Comparison of ENCODE assay signal across 7 cellular contexts in genomic region chr13:113393226-113393571, GRCh38. TPM values are rescaled to one million over a fixed set of nuclear protein-coding genes. Genes with fewer than 3 reads are reported as not detected.
DNase-seq lines count a peak whose midpoint lies in the region; ATAC-seq and TF ChIP-seq lines count a peak whose summit lies in the region.

No MANE protein-coding gene starts in this region.

- CTCF ChIA-PET in activated B cell treated with CpG ODN at 0.5 μM for 24 hours (lab: Charles Lee), result no interaction called here

- H3K9me3 Mint-ChIP-seq in HFFc6 (peaks cover 4% of the 10 kb centered on the region; the same call in 1 of the 2 replicates), activated B cell treated with CpG ODN at 0.5 μM for 24 hours (peaks cover 2% of the 10 kb centered on the region)
- H3K9me3 Mint-ChIP-seq in stimulated activated naive B cell treated with anti-CD40 and anti-IgM and Interleukin-4, amounts not matched to agents 10 μg/mL and 1 μg/mL and 100 μg/mL, for 72 hours, result peaks cover 0 to 3% of the 10 kb centered on the region in 2 donors

- no peak overlapping the region for H3K4me3 ChIP-seq in mucosa of descending colon

- no peak for ATAC-seq in activated B cell treated with CpG ODN at 0.5 μM for 24 hours (ENCODE audit: low read depth)
- peak; percentile 43 for ATAC-seq in left ventricle myocardium superior
- no peak for ATAC-seq in stimulated activated naive B cell treated with anti-CD40 and anti-IgM and Interleukin-4, amounts not matched to agents 10 μg/mL and 1 μg/mL and 100 μg/mL, for 72 hours (replicated peaks)
- ATAC-seq in GM18502 (IDR thresholded peaks at IDR 0.05; ENCODE audit: poor library complexity, unreplicated experiment), result no peak
- no peak for ATAC-seq in mucosa of descending colon
- no peak for ATAC-seq in HG02973 (IDR thresholded peaks at IDR 0.05; ENCODE audit: unreplicated experiment)

- TF ChIP-seq CTCF in HFFc6 (IDR thresholded peaks at IDR 0.05) (no peak), activated B cell treated with CpG ODN at 0.5 μM for 24 hours (IDR thresholded peaks at IDR 0.05) (no peak), mucosa of descending colon (IDR thresholded peaks at IDR 0.05) (no peak)

- peaks cover 6% of the 10 kb centered on the region for H3K9me3 ChIP-seq in mucosa of descending colon

- peak overlapping the region; percentile 42; the same call in 1 of the 2 replicates for H3K27ac Mint-ChIP-seq in HFFc6
- peak overlapping the region; percentile 50 for H3K27ac Mint-ChIP-seq in activated B cell treated with CpG ODN at 0.5 μM for 24 hours
- H3K27ac Mint-ChIP-seq in stimulated activated naive B cell treated with anti-CD40 and anti-IgM and Interleukin-4, amounts not matched to agents 10 μg/mL and 1 μg/mL and 100 μg/mL, for 72 hours, result peak overlapping the region; percentile 37

- H3K36me3 ChIP-seq in mucosa of descending colon (ENCODE audit: low read depth), result no peaks in the 10 kb centered on the region

- POLR2A ChIA-PET in activated B cell treated with CpG ODN at 0.5 μM for 24 hours (lab: Charles Lee), result no interaction called here

- H3K27me3 Mint-ChIP-seq in HFFc6 (ENCODE audit: insufficient read depth) (peaks cover 5% of the 10 kb centered on the region; the same call in 1 of the 2 replicates), activated B cell treated with CpG ODN at 0.5 μM for 24 hours (no peaks in the 10 kb centered on the region)
- no peaks in the 10 kb centered on the region for H3K27me3 Mint-ChIP-seq in stimulated activated naive B cell treated with anti-CD40 and anti-IgM and Interleukin-4, amounts not matched to agents 10 μg/mL and 1 μg/mL and 100 μg/mL, for 72 hours

- peaks cover 8% of the 10 kb centered on the region for H3K4me1 ChIP-seq in mucosa of descending colon (ENCODE audit: low read depth)

- intact Hi-C loops in activated B cell treated with CpG ODN at 0.5 μM for 24 hours (cut with micrococcal nuclease), result loop anchor here (1.0 to 10.0 kb wide), 3 partner anchors 53 to 1918 kb away; partner anchors contain the start of gene DCUN1D2
- intact Hi-C loops in left ventricle myocardium superior (cut with micrococcal nuclease), result no loop called here
- intact Hi-C loops in mucosa of descending colon (cut with DNase I, micrococcal nuclease), result loop anchor here in 1 of 2 donors (10.0 kb wide), 1 partner anchor 448 kb away; no protein-coding TSS in a partner anchor

- H3K36me3 Mint-ChIP-seq in HFFc6 (ENCODE audit: low read depth) (no peaks in the 10 kb centered on the region), activated B cell treated with CpG ODN at 0.5 μM for 24 hours (ENCODE audit: low read depth) (no peaks in the 10 kb centered on the region)
- peaks cover 0 to 2% of the 10 kb centered on the region in 2 donors for H3K36me3 Mint-ChIP-seq in stimulated activated naive B cell treated with anti-CD40 and anti-IgM and Interleukin-4, amounts not matched to agents 10 μg/mL and 1 μg/mL and 100 μg/mL, for 72 hours

- no peak for DNase-seq in HFFc6
- DNase-seq in activated B cell treated with CpG ODN at 0.5 μM for 24 hours, result no peak
- no peak for DNase-seq in left ventricle myocardium superior
- DNase-seq in stimulated activated naive B cell treated with anti-CD40 and anti-IgM and Interleukin-4, amounts not matched to agents 10 μg/mL and 1 μg/mL and 100 μg/mL, for 72 hours, result no peak
- no peak for DNase-seq in mucosa of descending colon

- peaks cover 21% of the 10 kb centered on the region for H3K4me1 Mint-ChIP-seq in HFFc6 (ENCODE audit: low read depth)
- peaks cover 8% of the 10 kb centered on the region for H3K4me1 Mint-ChIP-seq in activated B cell treated with CpG ODN at 0.5 μM for 24 hours
- H3K4me1 Mint-ChIP-seq in stimulated activated naive B cell treated with anti-CD40 and anti-IgM and Interleukin-4, amounts not matched to agents 10 μg/mL and 1 μg/mL and 100 μg/mL, for 72 hours, result peaks cover 5 to 9% of the 10 kb centered on the region in 2 donors

- H3K4me3 Mint-ChIP-seq in HFFc6 (peak overlapping the region; percentile 91), activated B cell treated with CpG ODN at 0.5 μM for 24 hours (peak overlapping the region; percentile 84)
- peak overlapping the region; percentile 88 to 90 for H3K4me3 Mint-ChIP-seq in stimulated activated naive B cell treated with anti-CD40 and anti-IgM and Interleukin-4, amounts not matched to agents 10 μg/mL and 1 μg/mL and 100 μg/mL, for 72 hours

RNA-seq across cellular contexts. Expression of gene GRTP1, which starts 29.3 kb away (rescaled TPM):
- under 1 TPM in 3 of 6 experiments, not detected in 3; 0.23 to 0.34 (median 0.30) TPM for total RNA-seq in HFFc6 (2021; fragmentation: NEBNext Ultra II Directional; extraction: Animal tissue kit (Norgen Biotek cat#: 25700))
- total RNA-seq in activated B cell treated with CpG ODN at 0.5 μM for 24 hours (not detected in 2 replicates), left ventricle myocardium superior (0.94 TPM), mucosa of descending colon (10 to 100 TPM; 31.6 to 64.8 (median 43.3) TPM)

Comparison
In these comparisons a context has a peak if more than half of its experiments do, and no peak if none do; other contexts are left out.
1. RNA of gene GRTP1, which starts 29.3 kb away (total RNA-seq): 31.6 to 64.8 TPM in mucosa of descending colon; 0.94 TPM in left ventricle myocardium superior (single experiment), 0.23 to 0.34 TPM in HFFc6 and not detected in activated B cell treated with CpG ODN at 0.5 μM for 24 hours; every median in the first group is over 10 times any median in the second.
2. Peak in every context shown above with its lines, with median percentiles within 50 percentile points of each other: H3K27ac Mint-ChIP-seq and H3K4me3 Mint-ChIP-seq.